22 cellular contexts compared by ENCODE assay signal in genomic region chr3:152325136-152325535, GRCh38. TPM values are rescaled to one million over a fixed set of nuclear protein-coding genes. Genes with fewer than 3 reads are reported as not detected.
A peak's percentile ranks its signal among the peaks of the same experiment; 100 is the strongest.
DNase-seq lines count a peak whose midpoint lies in the region; ATAC-seq and TF ChIP-seq lines count a peak whose summit lies in the region.
"Had no signal": no experiment of that assay in that cellular context is flagged by ENCODE, and none has a peak within 500 bp of the region (broad histone marks: within the 10 kb centered on the region; RNA-seq: fewer than 3 reads in every experiment).

No MANE protein-coding gene starts in this region.

- H3K9me3 Mint-ChIP-seq in activated T-cell treated with anti-CD3 and anti-CD28 coated beads, Interleukin-2, amount 50 U/mL, for 24 hours: no peaks in the 10 kb centered on the region
- no peaks in the 10 kb centered on the region for H3K9me3 Mint-ChIP-seq in stimulated activated effector memory CD8-positive, alpha-beta T cell treated with anti-CD3 and anti-CD28 coated beads, Interleukin-12 subunit alpha, Interleukin-12 subunit beta, amount 100 ng/mL, for 72 hours

- peaks cover 10 to 62% of the 10 kb centered on the region in 2 donors for H3K4me1 ChIP-seq in ascending aorta

- peaks cover 79% of the 10 kb centered on the region for H3K4me1 Mint-ChIP-seq in activated T-cell treated with anti-CD3 and anti-CD28 coated beads, Interleukin-2, amount 50 U/mL, for 24 hours (ENCODE audit: low read depth)
- H3K4me1 Mint-ChIP-seq in stimulated activated effector memory CD8-positive, alpha-beta T cell treated with anti-CD3 and anti-CD28 coated beads, Interleukin-12 subunit alpha, Interleukin-12 subunit beta, amount 100 ng/mL, for 72 hours: peaks cover 72% of the 10 kb centered on the region

- no peak for DNase-seq in activated T-cell treated with anti-CD3 and anti-CD28 coated beads, Interleukin-2, amount 50 U/mL, for 24 hours
- DNase-seq in activated T-cell treated with anti-CD3 and anti-CD28 coated beads, Interleukin-2, amount 50 U/mL, for 1 hour: no peak
- no peak for DNase-seq in HL-60 (ENCODE audit: low read depth in 1 of 2, low spot score in 1 of 2)
- no peak for DNase-seq in ascending aorta (ENCODE audit: low spot score in 2 of 2)
- no peak for DNase-seq in stimulated activated effector memory CD8-positive, alpha-beta T cell treated with anti-CD3 and anti-CD28 coated beads, Interleukin-12 subunit alpha, Interleukin-12 subunit beta, amount 100 ng/mL, for 72 hours (ENCODE audit: low spot score in 2 of 2)
- DNase-seq in retina: no peak
- no peak for DNase-seq in DMS 273 treated with DMSO at 0.1 percent for 48 hours (lab: John Stamatoyannopoulos, UW)
- DNase-seq in glomerular visceral epithelial cell (ENCODE audit: extremely low spot score): no peak
- DNase-seq: cerebellar nuclear complex; DMS53; effector CD8-positive, alpha-beta T cell; HFFc6; NCI-H1417; NCI-H2107; NCI-H524; pancreas; sigmoid colon; thyroid gland had no signal

- H3K36me3 Mint-ChIP-seq in activated T-cell treated with anti-CD3 and anti-CD28 coated beads, Interleukin-2, amount 50 U/mL, for 24 hours (ENCODE audit: low read depth): peaks cover 47% of the 10 kb centered on the region
- H3K36me3 Mint-ChIP-seq in stimulated activated effector memory CD8-positive, alpha-beta T cell treated with anti-CD3 and anti-CD28 coated beads, Interleukin-12 subunit alpha, Interleukin-12 subunit beta, amount 100 ng/mL, for 72 hours: peaks cover 62% of the 10 kb centered on the region

- ATAC-seq in stimulated activated effector memory CD8-positive, alpha-beta T cell treated with anti-CD3 and anti-CD28 coated beads, Interleukin-12 subunit alpha, Interleukin-12 subunit beta, amount 100 ng/mL, for 72 hours: peak; percentile 77
- ATAC-seq: gastroesophageal sphincter, GM12878, pancreas had no signal

- H3K27me3 ChIP-seq in HL-60 (ENCODE audit: insufficient read depth, poor library complexity, severe bottlenecking): no peaks in the 10 kb centered on the region
- H3K27me3 ChIP-seq in ascending aorta: no peaks in the 10 kb centered on the region
- H3K27me3 ChIP-seq: esophagus muscularis mucosa, gastroesophageal sphincter, pancreas, sigmoid colon, thyroid gland had no signal

- TF ChIP-seq CTCF in HL-60 (IDR thresholded peaks at IDR 0.05; ENCODE audit: insufficient read depth, low read length) (no peak), ascending aorta (IDR thresholded peaks at IDR 0.05) (no peak)

- intact Hi-C loops in ascending aorta (cut with DNase I): no loop called here

- H3K4me3 Mint-ChIP-seq in activated T-cell treated with anti-CD3 and anti-CD28 coated beads, Interleukin-2, amount 50 U/mL, for 24 hours: no peak overlapping the region
- H3K4me3 Mint-ChIP-seq in stimulated activated effector memory CD8-positive, alpha-beta T cell treated with anti-CD3 and anti-CD28 coated beads, Interleukin-12 subunit alpha, Interleukin-12 subunit beta, amount 100 ng/mL, for 72 hours: peak overlapping the region; percentile 16
- H3K4me3 Mint-ChIP-seq: HFFc6 had no signal

- H3K4me3 ChIP-seq in HL-60 (replicated peaks; ENCODE audit: insufficient read depth, low read length) (no peak overlapping the region), ascending aorta (no peak overlapping the region)
- H3K4me3 ChIP-seq: esophagus muscularis mucosa, gastroesophageal sphincter, GM12878, pancreas, sigmoid colon, thyroid gland had no signal

- no peaks in the 10 kb centered on the region for H3K27me3 Mint-ChIP-seq in activated T-cell treated with anti-CD3 and anti-CD28 coated beads, Interleukin-2, amount 50 U/mL, for 24 hours

- peak overlapping the region; percentile 71 for H3K27ac Mint-ChIP-seq in activated T-cell treated with anti-CD3 and anti-CD28 coated beads, Interleukin-2, amount 50 U/mL, for 24 hours
- peak overlapping the region; percentile 29 for H3K27ac Mint-ChIP-seq in stimulated activated effector memory CD8-positive, alpha-beta T cell treated with anti-CD3 and anti-CD28 coated beads, Interleukin-12 subunit alpha, Interleukin-12 subunit beta, amount 100 ng/mL, for 72 hours
- H3K27ac Mint-ChIP-seq: HFFc6 had no signal

- peaks cover 0 to 10% of the 10 kb centered on the region in 2 donors for H3K36me3 ChIP-seq in ascending aorta
- H3K36me3 ChIP-seq: gastroesophageal sphincter, pancreas, thyroid gland had no signal

- H3K9me3 ChIP-seq in ascending aorta: no peaks in the 10 kb centered on the region
- H3K9me3 ChIP-seq: esophagus muscularis mucosa, gastroesophageal sphincter, pancreas, sigmoid colon, thyroid gland had no signal

- H3K27ac ChIP-seq in HL-60 (replicated peaks) (0 out of 2 replicates have a peak overlapping the region, but pooled peaks have one; percentile 11), ascending aorta (peak overlapping the region; percentile 78 to 81)
- H3K27ac ChIP-seq: C4-2B, pancreas had no signal

RNA-seq across cellular contexts. Expression of gene MBNL1, which starts 56.4 kb away (rescaled TPM):
- 350 TPM for total RNA-seq in ascending aorta
